Comparison of ENCODE assay signal across 15 cellular contexts in the genomic region with DNA sequence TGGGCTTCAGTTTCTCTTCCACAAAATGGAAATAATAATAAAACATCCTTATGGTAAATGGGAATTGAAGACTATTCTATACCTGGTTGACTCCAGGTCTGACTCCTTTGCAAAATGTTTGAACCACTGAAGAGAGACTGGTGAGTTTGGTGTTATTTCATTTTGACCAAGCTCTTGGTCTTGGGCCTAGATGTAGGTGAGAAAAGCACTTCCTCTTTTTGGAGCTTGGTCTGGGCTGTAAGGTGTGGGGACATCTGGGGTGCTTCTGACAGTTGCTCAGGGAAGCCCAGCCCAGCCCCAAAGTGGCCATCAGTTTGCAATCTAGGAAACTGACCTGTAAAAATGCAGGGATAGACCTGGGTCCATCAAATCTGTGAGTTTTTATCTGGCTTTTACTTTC.
DNase-seq lines count a peak whose midpoint lies in the region; ATAC-seq lines count a peak whose summit lies in the region.
"Had no signal": no experiment of that assay in that cellular context is flagged by ENCODE, and none has a peak within 500 bp of the region (broad histone marks: within the 10 kb centered on the region; RNA-seq: fewer than 3 reads in every experiment).

No MANE protein-coding gene starts in this region.

- peak; percentile 81 for ATAC-seq in GM18502 (IDR thresholded peaks at IDR 0.05; ENCODE audit: poor library complexity, unreplicated experiment)
- peak; percentile 66 for ATAC-seq in GM19463 (IDR thresholded peaks at IDR 0.05; ENCODE audit: unreplicated experiment)
- peak; percentile 78 for ATAC-seq in HG02870 (IDR thresholded peaks at IDR 0.05; ENCODE audit: unreplicated experiment)
- peak; percentile 70 for ATAC-seq in HG03520 (IDR thresholded peaks at IDR 0.05; ENCODE audit: unreplicated experiment)

- no peak for DNase-seq in HCEC 1CT
- DNase-seq in NCI-H1436 (lab: John Stamatoyannopoulos, UW), result no peak
- DNase-seq in OCI-M2 (lab: John Stamatoyannopoulos, UW; ENCODE audit: unreplicated experiment), result no peak
- no peak for DNase-seq in LoVo (ENCODE audit: low spot score)
- DNase-seq: activated CD4-positive, alpha-beta T cell treated with anti-CD3 and anti-CD28 coated beads, Interleukin-2, amount 10 ng/mL, durations not matched to agents 7 days and 5 days; activated naive CD4-positive, alpha-beta T cell treated with anti-CD3 and anti-CD28 coated beads, Interleukin-2, amount 50 U/mL, for 16 hours; colonic mucosa; foreskin melanocyte; kidney glomerular epithelial cell; MV-4-11; stimulated activated CD4-positive, alpha-beta T cell treated with anti-CD3 and anti-CD28 coated beads, Interleukin-12 subunit alpha, Interleukin-12 subunit beta, amount 100 ng/mL, for 4 hours had no signal
